ENCODE assay signal across 1 cellular context in the genomic region with DNA sequence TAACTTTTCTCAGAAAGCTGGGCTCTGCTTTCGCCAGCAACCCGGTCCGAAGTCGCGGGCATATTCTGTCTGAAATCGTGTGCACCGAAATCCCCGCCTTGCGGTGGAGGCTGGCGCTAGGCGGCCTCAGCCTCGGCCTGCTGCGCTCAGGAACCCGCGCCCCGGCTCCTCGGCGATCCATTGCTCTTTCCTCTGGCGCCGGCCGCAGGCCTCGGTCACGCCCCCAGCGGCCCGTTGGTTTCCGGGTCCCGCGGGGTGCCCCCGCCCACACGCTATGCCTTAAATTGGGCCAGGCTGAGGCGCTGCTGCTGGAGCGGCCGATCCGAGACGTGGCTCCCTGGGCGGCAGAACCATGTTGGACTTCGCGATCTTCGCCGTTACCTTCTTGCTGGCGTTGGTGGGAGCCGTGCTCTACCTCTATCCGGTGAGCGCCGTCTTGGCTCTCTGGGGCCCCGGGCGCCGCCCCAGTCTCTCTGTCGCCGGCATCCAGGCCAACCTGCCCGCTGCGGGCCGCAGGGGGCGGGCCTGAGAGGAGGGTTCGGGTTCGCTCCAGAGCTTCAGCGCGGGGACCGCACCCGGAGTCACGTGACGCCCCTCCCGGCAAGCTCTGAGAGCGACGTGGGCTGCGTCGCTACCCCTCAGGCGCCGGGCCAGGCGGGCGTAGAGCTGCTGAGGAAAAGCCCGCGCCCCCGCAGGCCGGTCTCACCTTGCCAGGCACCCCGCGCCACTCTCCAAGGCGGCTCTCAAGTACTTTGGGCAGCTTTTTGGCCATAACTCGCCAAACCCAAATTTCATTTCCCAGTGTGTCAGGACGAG.
TF ChIP-seq lines count a peak whose summit lies in the region.

A gene with protein sequence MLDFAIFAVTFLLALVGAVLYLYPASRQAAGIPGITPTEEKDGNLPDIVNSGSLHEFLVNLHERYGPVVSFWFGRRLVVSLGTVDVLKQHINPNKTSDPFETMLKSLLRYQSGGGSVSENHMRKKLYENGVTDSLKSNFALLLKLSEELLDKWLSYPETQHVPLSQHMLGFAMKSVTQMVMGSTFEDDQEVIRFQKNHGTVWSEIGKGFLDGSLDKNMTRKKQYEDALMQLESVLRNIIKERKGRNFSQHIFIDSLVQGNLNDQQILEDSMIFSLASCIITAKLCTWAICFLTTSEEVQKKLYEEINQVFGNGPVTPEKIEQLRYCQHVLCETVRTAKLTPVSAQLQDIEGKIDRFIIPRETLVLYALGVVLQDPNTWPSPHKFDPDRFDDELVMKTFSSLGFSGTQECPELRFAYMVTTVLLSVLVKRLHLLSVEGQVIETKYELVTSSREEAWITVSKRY (plus strand): TSS at position 308 of the 816 bp plus-strand sequence. CDS start 45 bp downstream, at position 353.

TF ChIP-seq in HepG2, 621 proteins besides CTCF, POLR2A, EP300 and RAD21 (continued from another document and continues in another):
- peak; percentile 96 for TF ChIP-seq KAT7 (CRISPR knock-in tag; IDR thresholded peaks at IDR 0.05; ENCODE audit: borderline replicate concordance)
- no peak for TF ChIP-seq TCF7 (IDR thresholded peaks at IDR 0.05; ENCODE audit: low read depth)
- TF ChIP-seq, protein P1, sequence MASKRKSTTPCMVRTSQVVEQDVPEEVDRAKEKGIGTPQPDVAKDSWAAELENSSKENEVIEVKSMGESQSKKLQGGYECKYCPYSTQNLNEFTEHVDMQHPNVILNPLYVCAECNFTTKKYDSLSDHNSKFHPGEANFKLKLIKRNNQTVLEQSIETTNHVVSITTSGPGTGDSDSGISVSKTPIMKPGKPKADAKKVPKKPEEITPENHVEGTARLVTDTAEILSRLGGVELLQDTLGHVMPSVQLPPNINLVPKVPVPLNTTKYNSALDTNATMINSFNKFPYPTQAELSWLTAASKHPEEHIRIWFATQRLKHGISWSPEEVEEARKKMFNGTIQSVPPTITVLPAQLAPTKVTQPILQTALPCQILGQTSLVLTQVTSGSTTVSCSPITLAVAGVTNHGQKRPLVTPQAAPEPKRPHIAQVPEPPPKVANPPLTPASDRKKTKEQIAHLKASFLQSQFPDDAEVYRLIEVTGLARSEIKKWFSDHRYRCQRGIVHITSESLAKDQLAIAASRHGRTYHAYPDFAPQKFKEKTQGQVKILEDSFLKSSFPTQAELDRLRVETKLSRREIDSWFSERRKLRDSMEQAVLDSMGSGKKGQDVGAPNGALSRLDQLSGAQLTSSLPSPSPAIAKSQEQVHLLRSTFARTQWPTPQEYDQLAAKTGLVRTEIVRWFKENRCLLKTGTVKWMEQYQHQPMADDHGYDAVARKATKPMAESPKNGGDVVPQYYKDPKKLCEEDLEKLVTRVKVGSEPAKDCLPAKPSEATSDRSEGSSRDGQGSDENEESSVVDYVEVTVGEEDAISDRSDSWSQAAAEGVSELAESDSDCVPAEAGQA (IDR thresholded peaks at IDR 0.05; ENCODE audit: low read depth): 0 out of 2 replicates have a peak, but pooled peaks have one; percentile 57
- TF ChIP-seq, protein P1 (CRISPR knock-in tag; IDR thresholded peaks at IDR 0.05; ENCODE audit: borderline replicate concordance): 0 out of 2 replicates have a peak, but pooled peaks have one; percentile 85
- TF ChIP-seq, protein P2, sequence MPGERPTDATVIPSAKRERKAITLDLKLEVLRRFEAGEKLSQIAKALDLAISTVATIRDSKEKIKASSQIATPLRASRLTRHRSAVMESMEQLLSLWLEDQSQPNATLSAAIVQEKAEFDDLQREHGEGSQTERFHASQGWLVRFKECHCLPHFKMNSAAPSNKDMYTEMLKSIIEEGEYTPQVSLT (CRISPR knock-in tag; IDR thresholded peaks at IDR 0.05; ENCODE audit: borderline replicate concordance, low read depth): peak; percentile 99; the same call in 1 of the 2 replicates
- no peak; the same call in 1 of the 2 replicates for TF ChIP-seq XBP1 (CRISPR knock-in tag; IDR thresholded peaks at IDR 0.05)
- peak; percentile 95 for TF ChIP-seq ERF (CRISPR knock-in tag; IDR thresholded peaks at IDR 0.05)
- TF ChIP-seq U2AF2 (IDR thresholded peaks at IDR 0.05; ENCODE audit: low read depth, low read length): peak; percentile 84; the same call in 1 of the 2 replicates
- peak; percentile 66; the same call in 1 of the 2 replicates for TF ChIP-seq ZNF816 (CRISPR knock-in tag; IDR thresholded peaks at IDR 0.05; ENCODE audit: borderline replicate concordance)
- peak; percentile 18; the same call in 1 of the 2 replicates for TF ChIP-seq TGIF2 (CRISPR knock-in tag; IDR thresholded peaks at IDR 0.05)
- TF ChIP-seq CREB1 (IDR thresholded peaks at IDR 0.05): peak; percentile 33
- peak; percentile 76 for TF ChIP-seq CREB1 (CRISPR knock-in tag; IDR thresholded peaks at IDR 0.05)
- no peak for TF ChIP-seq PLRG1 (conservative IDR thresholded peaks at IDR 0.05)
- 0 out of 2 replicates have a peak, but pooled peaks have one; percentile 7 for TF ChIP-seq NR2F6 (IDR thresholded peaks at IDR 0.05)
- TF ChIP-seq NR2F6 (CRISPR knock-in tag; IDR thresholded peaks at IDR 0.05): 0 out of 2 replicates have a peak, but pooled peaks have one; percentile 6
- TF ChIP-seq, protein P3, sequence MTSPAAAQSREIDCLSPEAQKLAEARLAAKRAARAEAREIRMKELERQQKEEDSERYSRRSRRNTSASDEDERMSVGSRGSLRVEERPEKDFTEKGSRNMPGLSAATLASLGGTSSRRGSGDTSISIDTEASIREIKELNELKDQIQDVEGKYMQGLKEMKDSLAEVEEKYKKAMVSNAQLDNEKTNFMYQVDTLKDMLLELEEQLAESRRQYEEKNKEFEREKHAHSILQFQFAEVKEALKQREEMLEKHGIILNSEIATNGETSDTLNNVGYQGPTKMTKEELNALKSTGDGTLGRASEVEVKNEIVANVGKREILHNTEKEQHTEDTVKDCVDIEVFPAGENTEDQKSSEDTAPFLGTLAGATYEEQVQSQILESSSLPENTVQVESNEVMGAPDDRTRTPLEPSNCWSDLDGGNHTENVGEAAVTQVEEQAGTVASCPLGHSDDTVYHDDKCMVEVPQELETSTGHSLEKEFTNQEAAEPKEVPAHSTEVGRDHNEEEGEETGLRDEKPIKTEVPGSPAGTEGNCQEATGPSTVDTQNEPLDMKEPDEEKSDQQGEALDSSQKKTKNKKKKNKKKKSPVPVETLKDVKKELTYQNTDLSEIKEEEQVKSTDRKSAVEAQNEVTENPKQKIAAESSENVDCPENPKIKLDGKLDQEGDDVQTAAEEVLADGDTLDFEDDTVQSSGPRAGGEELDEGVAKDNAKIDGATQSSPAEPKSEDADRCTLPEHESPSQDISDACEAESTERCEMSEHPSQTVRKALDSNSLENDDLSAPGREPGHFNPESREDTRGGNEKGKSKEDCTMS (CRISPR knock-in tag; conservative IDR thresholded peaks at IDR 0.05): no peak
- TF ChIP-seq, protein P4, sequence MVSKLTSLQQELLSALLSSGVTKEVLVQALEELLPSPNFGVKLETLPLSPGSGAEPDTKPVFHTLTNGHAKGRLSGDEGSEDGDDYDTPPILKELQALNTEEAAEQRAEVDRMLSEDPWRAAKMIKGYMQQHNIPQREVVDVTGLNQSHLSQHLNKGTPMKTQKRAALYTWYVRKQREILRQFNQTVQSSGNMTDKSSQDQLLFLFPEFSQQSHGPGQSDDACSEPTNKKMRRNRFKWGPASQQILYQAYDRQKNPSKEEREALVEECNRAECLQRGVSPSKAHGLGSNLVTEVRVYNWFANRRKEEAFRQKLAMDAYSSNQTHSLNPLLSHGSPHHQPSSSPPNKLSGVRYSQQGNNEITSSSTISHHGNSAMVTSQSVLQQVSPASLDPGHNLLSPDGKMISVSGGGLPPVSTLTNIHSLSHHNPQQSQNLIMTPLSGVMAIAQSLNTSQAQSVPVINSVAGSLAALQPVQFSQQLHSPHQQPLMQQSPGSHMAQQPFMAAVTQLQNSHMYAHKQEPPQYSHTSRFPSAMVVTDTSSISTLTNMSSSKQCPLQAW (CRISPR knock-in tag; IDR thresholded peaks at IDR 0.05): peak; percentile 97
- TF ChIP-seq, protein P5, sequence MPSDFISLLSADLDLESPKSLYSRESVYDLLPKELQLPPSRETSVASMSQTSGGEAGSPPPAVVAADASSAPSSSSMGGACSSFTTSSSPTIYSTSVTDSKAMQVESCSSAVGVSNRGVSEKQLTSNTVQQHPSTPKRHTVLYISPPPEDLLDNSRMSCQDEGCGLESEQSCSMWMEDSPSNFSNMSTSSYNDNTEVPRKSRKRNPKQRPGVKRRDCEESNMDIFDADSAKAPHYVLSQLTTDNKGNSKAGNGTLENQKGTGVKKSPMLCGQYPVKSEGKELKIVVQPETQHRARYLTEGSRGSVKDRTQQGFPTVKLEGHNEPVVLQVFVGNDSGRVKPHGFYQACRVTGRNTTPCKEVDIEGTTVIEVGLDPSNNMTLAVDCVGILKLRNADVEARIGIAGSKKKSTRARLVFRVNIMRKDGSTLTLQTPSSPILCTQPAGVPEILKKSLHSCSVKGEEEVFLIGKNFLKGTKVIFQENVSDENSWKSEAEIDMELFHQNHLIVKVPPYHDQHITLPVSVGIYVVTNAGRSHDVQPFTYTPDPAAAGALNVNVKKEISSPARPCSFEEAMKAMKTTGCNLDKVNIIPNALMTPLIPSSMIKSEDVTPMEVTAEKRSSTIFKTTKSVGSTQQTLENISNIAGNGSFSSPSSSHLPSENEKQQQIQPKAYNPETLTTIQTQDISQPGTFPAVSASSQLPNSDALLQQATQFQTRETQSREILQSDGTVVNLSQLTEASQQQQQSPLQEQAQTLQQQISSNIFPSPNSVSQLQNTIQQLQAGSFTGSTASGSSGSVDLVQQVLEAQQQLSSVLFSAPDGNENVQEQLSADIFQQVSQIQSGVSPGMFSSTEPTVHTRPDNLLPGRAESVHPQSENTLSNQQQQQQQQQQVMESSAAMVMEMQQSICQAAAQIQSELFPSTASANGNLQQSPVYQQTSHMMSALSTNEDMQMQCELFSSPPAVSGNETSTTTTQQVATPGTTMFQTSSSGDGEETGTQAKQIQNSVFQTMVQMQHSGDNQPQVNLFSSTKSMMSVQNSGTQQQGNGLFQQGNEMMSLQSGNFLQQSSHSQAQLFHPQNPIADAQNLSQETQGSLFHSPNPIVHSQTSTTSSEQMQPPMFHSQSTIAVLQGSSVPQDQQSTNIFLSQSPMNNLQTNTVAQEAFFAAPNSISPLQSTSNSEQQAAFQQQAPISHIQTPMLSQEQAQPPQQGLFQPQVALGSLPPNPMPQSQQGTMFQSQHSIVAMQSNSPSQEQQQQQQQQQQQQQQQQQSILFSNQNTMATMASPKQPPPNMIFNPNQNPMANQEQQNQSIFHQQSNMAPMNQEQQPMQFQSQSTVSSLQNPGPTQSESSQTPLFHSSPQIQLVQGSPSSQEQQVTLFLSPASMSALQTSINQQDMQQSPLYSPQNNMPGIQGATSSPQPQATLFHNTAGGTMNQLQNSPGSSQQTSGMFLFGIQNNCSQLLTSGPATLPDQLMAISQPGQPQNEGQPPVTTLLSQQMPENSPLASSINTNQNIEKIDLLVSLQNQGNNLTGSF (CRISPR knock-in tag; IDR thresholded peaks at IDR 0.05): peak; percentile 83; the same call in 1 of the 2 replicates
- TF ChIP-seq, protein P6, sequence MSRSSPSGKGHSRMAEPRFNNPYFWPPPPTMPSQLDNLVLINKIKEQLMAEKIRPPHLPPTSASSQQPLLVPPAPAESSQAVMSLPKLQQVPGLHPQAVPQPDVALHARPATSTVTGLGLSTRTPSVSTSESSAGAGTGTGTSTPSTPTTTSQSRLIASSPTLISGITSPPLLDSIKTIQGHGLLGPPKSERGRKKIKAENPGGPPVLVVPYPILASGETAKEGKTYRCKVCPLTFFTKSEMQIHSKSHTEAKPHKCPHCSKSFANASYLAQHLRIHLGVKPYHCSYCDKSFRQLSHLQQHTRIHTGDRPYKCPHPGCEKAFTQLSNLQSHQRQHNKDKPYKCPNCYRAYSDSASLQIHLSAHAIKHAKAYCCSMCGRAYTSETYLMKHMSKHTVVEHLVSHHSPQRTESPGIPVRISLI (CRISPR knock-in tag; IDR thresholded peaks at IDR 0.05; ENCODE audit: borderline replicate concordance): 0 out of 2 replicates have a peak, but pooled peaks have one; percentile 23
- TF ChIP-seq ZNF446 (CRISPR knock-in tag; IDR thresholded peaks at IDR 0.05): peak; percentile 98
- no peak for TF ChIP-seq ATF7 (IDR thresholded peaks at IDR 0.05)
- no peak; the same call in 1 of the 2 replicates for TF ChIP-seq ATF7 (CRISPR knock-in tag; IDR thresholded peaks at IDR 0.05)
- TF ChIP-seq TBX3 (IDR thresholded peaks at IDR 0.05; ENCODE audit: borderline replicate concordance): 0 out of 2 replicates have a peak, but pooled peaks have one; percentile 60
- TF ChIP-seq ZSCAN9 (CRISPR knock-in tag; IDR thresholded peaks at IDR 0.05; ENCODE audit: borderline replicate concordance): peak; percentile 96
- peak; percentile 81; the same call in 1 of the 2 replicates for TF ChIP-seq MEIS2 (CRISPR knock-in tag; IDR thresholded peaks at IDR 0.05)
- TF ChIP-seq, protein P7, sequence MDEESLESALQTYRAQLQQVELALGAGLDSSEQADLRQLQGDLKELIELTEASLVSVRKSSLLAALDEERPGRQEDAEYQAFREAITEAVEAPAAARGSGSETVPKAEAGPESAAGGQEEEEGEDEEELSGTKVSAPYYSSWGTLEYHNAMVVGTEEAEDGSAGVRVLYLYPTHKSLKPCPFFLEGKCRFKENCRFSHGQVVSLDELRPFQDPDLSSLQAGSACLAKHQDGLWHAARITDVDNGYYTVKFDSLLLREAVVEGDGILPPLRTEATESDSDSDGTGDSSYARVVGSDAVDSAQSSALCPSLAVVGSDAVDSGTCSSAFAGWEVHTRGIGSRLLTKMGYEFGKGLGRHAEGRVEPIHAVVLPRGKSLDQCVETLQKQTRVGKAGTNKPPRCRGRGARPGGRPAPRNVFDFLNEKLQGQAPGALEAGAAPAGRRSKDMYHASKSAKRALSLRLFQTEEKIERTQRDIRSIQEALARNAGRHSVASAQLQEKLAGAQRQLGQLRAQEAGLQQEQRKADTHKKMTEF (CRISPR knock-in tag; IDR thresholded peaks at IDR 0.05): peak; percentile 96
- no peak for TF ChIP-seq PRPF4 (IDR thresholded peaks at IDR 0.05; ENCODE audit: low read depth, low read length, poor library complexity, severe bottlenecking)
- peak; percentile 54 for TF ChIP-seq HCFC1 (IDR thresholded peaks at IDR 0.05; ENCODE audit: low read depth, low read length)
- peak; percentile 85; the same call in 1 of the 2 replicates for TF ChIP-seq ZNF724P (CRISPR knock-in tag; IDR thresholded peaks at IDR 0.05; ENCODE audit: borderline replicate concordance)
- peak; percentile 96 for TF ChIP-seq ZNF747 (CRISPR knock-in tag; IDR thresholded peaks at IDR 0.05; ENCODE audit: borderline replicate concordance)
- no peak for TF ChIP-seq ZNF326 (CRISPR knock-in tag; IDR thresholded peaks at IDR 0.05; ENCODE audit: borderline replicate concordance)
- TF ChIP-seq ZNF263 (CRISPR knock-in tag; IDR thresholded peaks at IDR 0.05): peak; percentile 32; the same call in 1 of the 2 replicates
- TF ChIP-seq SMAD1 (CRISPR knock-in tag; IDR thresholded peaks at IDR 0.05; ENCODE audit: borderline replicate concordance, low read depth): peak; percentile 73; the same call in 1 of the 2 replicates
- peak; percentile 94; the same call in 1 of the 2 replicates for TF ChIP-seq AHR (CRISPR knock-in tag; IDR thresholded peaks at IDR 0.05)
